ENCODE assay signal across 16 cellular contexts in genomic region chr2:108926561-108927380, GRCh38.
"Had no signal": no experiment of that assay in that cellular context is flagged by ENCODE, and none has a peak within 500 bp of the region (broad histone marks: within the 10 kb centered on the region; RNA-seq: fewer than 3 reads in every experiment).

No MANE protein-coding gene starts in this region.

- H2AFZ ChIP-seq: hepatocyte had no signal

- H3K4me2 ChIP-seq: hepatocyte had no signal

- H3K79me2 ChIP-seq: hepatocyte had no signal

- H3K36me3 ChIP-seq: ascending aorta, right lobe of liver, upper lobe of right lung had no signal

- H3K9me3 Mint-ChIP-seq: activated CD4-positive, alpha-beta T cell treated with anti-CD3 and anti-CD28 coated beads, Interleukin-2, amount 10 ng/mL, durations not matched to agents 24 days and 14 days; activated T-cell treated with anti-CD3 and anti-CD28 coated beads, Interleukin-2, amount 50 U/mL, for 4 hours; stimulated activated naive B cell treated with anti-CD40 and anti-IgM and Interleukin-4, amounts not matched to agents 10 μg/mL and 1 μg/mL and 100 μg/mL, for 72 hours had no signal

- H3K27me3 Mint-ChIP-seq: activated CD4-positive, alpha-beta T cell treated with anti-CD3 and anti-CD28 coated beads, Interleukin-2, amount 10 ng/mL, durations not matched to agents 24 days and 14 days had no signal

- H3K27ac Mint-ChIP-seq: stimulated activated naive B cell treated with anti-CD40 and anti-IgM and Interleukin-4, amounts not matched to agents 10 μg/mL and 1 μg/mL and 100 μg/mL, for 72 hours had no signal

- H3K27ac ChIP-seq: ascending aorta, foreskin keratinocyte, hepatocyte, right lobe of liver, upper lobe of right lung had no signal

- H3K4me3 Mint-ChIP-seq: activated CD4-positive, alpha-beta T cell treated with anti-CD3 and anti-CD28 coated beads, Interleukin-2, amount 10 ng/mL, durations not matched to agents 24 days and 14 days; activated T-cell treated with anti-CD3 and anti-CD28 coated beads, Interleukin-2, amount 50 U/mL, for 4 hours; stimulated activated naive B cell treated with anti-CD40 and anti-IgM and Interleukin-4, amounts not matched to agents 10 μg/mL and 1 μg/mL and 100 μg/mL, for 72 hours had no signal

- H3K9me3 ChIP-seq: ascending aorta, right lobe of liver, upper lobe of right lung had no signal

- H3K4me1 Mint-ChIP-seq: activated CD4-positive, alpha-beta T cell treated with anti-CD3 and anti-CD28 coated beads, Interleukin-2, amount 10 ng/mL, durations not matched to agents 24 days and 14 days had no signal

- H3K4me1 ChIP-seq: ascending aorta, upper lobe of right lung had no signal

- H3K36me3 Mint-ChIP-seq: stimulated activated naive B cell treated with anti-CD40 and anti-IgM and Interleukin-4, amounts not matched to agents 10 μg/mL and 1 μg/mL and 100 μg/mL, for 72 hours had no signal

- H3K27me3 ChIP-seq: ascending aorta, hepatocyte, right lobe of liver had no signal

- ATAC-seq: activated T-cell treated with anti-CD3 and anti-CD28 coated beads, Interleukin-2, amount 50 U/mL, for 4 hours; foreskin keratinocyte; left cardiac atrium; stimulated activated naive B cell treated with anti-CD40 and anti-IgM and Interleukin-4, amounts not matched to agents 10 μg/mL and 1 μg/mL and 100 μg/mL, for 72 hours; upper lobe of right lung had no signal

- H3K4me3 ChIP-seq: ascending aorta, hepatocyte, lung, right lobe of liver, upper lobe of right lung had no signal

- DNase-seq: activated CD4-positive, alpha-beta T cell treated with anti-CD3 and anti-CD28 coated beads, Interleukin-2, amount 10 ng/mL, durations not matched to agents 24 days and 14 days; activated CD8-positive, alpha-beta memory T cell treated with anti-CD3 and anti-CD28 coated beads, Interleukin-2, amount 50 U/mL, for 4 hours; activated naive CD4-positive, alpha-beta T cell treated with anti-CD3 and anti-CD28 coated beads, Interleukin-2, amount 50 U/mL, for 16 hours; activated T-cell treated with anti-CD3 and anti-CD28 coated beads, Interleukin-2, amount 50 U/mL, for 4 hours; cerebellar nuclear complex; cortex of kidney; effector CD4-positive, alpha-beta T cell; foreskin keratinocyte; left cardiac atrium; right lobe of liver; stimulated activated naive B cell treated with anti-CD40 and anti-IgM and Interleukin-4, amounts not matched to agents 10 μg/mL and 1 μg/mL and 100 μg/mL, for 72 hours; T1000; upper lobe of right lung had no signal
